In genomic region chr5:131389096-131389868, GRCh38 we compare ENCODE assay signal across 11 cellular contexts.
DNase-seq lines count a peak whose midpoint lies in the region; ATAC-seq, FAIRE-seq and TF ChIP-seq lines count a peak whose summit lies in the region.
"Had no signal": no experiment of that assay in that cellular context is flagged by ENCODE, and none has a peak within 500 bp of the region (broad histone marks: within the 10 kb centered on the region; RNA-seq: fewer than 3 reads in every experiment).

No MANE protein-coding gene starts in this region.

- no peaks in the 10 kb centered on the region for H3K27me3 ChIP-seq in CD8-positive, alpha-beta T cell (ENCODE audit: insufficient read depth, low read length)

- CTCF ChIA-PET in CD8-positive, alpha-beta T cell (lab: Charles Lee), result interaction anchor here (1.5 kb wide), 1 partner anchor 11 kb away, joined by 3 read pairs; no protein-coding TSS in a partner anchor

- H3K4me3 Mint-ChIP-seq in CD8-positive, alpha-beta T cell, result no peak overlapping the region
- no peak overlapping the region for H3K4me3 Mint-ChIP-seq in effector memory CD8-positive, alpha-beta T cell

- no peak for DNase-seq in CD8-positive, alpha-beta T cell
- DNase-seq in effector memory CD8-positive, alpha-beta T cell, result no peak
- DNase-seq in T-helper 9 cell, result no peak
- DNase-seq in AML-193 (lab: John Stamatoyannopoulos, UW), result no peak
- DNase-seq in iPS-NIHi11 (ENCODE audit: low spot score), result no peak
- no peak for DNase-seq in urothelium cell line (ENCODE audit: low spot score)
- DNase-seq: IMR-90, NCI-H1694 had no signal

- H3K27ac ChIP-seq in CD8-positive, alpha-beta T cell (ENCODE audit: low read depth, low read length), result no peak overlapping the region

- H3K4me3 ChIP-seq in CD8-positive, alpha-beta T cell (ENCODE audit: low read depth, low read length), result no peak overlapping the region

- peaks cover 92% of the 10 kb centered on the region for H3K36me3 Mint-ChIP-seq in CD8-positive, alpha-beta T cell
- H3K36me3 Mint-ChIP-seq in effector memory CD8-positive, alpha-beta T cell (ENCODE audit: insufficient read depth), result peaks cover 97% of the 10 kb centered on the region

- no peaks in the 10 kb centered on the region for H3K9me3 Mint-ChIP-seq in CD8-positive, alpha-beta T cell
- no peaks in the 10 kb centered on the region for H3K9me3 Mint-ChIP-seq in effector memory CD8-positive, alpha-beta T cell

- H3K4me1 ChIP-seq in CD8-positive, alpha-beta T cell (ENCODE audit: insufficient read depth, low read length), result peaks cover 65% of the 10 kb centered on the region

- ATAC-seq in CD8-positive, alpha-beta T cell, result no peak
- ATAC-seq in GM18520 (IDR thresholded peaks at IDR 0.05; ENCODE audit: unreplicated experiment) (peak; percentile 44), HG03520 (IDR thresholded peaks at IDR 0.05; ENCODE audit: unreplicated experiment) (peak; percentile 31)
- no peak for ATAC-seq in effector memory CD8-positive, alpha-beta T cell (replicated peaks)

- FAIRE-seq in urothelium cell line (lab: Jason Lieb, UNC), result no peak
- FAIRE-seq: islet of Langerhans had no signal

- intact Hi-C loops in CD8-positive, alpha-beta T cell (cut with DNase I, micrococcal nuclease), result loop anchor here in 1 of 2 experiments (5.0 kb wide), 1 partner anchor 177 kb away; no protein-coding TSS in a partner anchor

- H3K4me1 Mint-ChIP-seq in CD8-positive, alpha-beta T cell (ENCODE audit: low read depth), result peaks cover 84% of the 10 kb centered on the region
- H3K4me1 Mint-ChIP-seq in effector memory CD8-positive, alpha-beta T cell (ENCODE audit: low read depth in 2 of 2), result peaks cover 33 to 64% of the 10 kb centered on the region in 2 donors

- H3K9me3 ChIP-seq in CD8-positive, alpha-beta T cell (ENCODE audit: low read length), result no peaks in the 10 kb centered on the region

- no peaks in the 10 kb centered on the region for H3K27me3 Mint-ChIP-seq in CD8-positive, alpha-beta T cell (ENCODE audit: low read depth)
- no peaks in the 10 kb centered on the region for H3K27me3 Mint-ChIP-seq in effector memory CD8-positive, alpha-beta T cell

- POLR2A ChIA-PET in CD8-positive, alpha-beta T cell (lab: Charles Lee), result interaction anchor here (1.0 to 1.5 kb wide), 2 partner anchors 124 to 322 kb away, joined by 3 to 4 read pairs; no protein-coding TSS in a partner anchor

- peaks cover 67% of the 10 kb centered on the region for H3K36me3 ChIP-seq in CD8-positive, alpha-beta T cell (ENCODE audit: insufficient read depth, low read length)

- H3K27ac Mint-ChIP-seq in CD8-positive, alpha-beta T cell, result peak overlapping the region; percentile 53
- peak overlapping the region; percentile 89 to 92 for H3K27ac Mint-ChIP-seq in effector memory CD8-positive, alpha-beta T cell

- TF ChIP-seq CTCF in CD8-positive, alpha-beta T cell (IDR thresholded peaks at IDR 0.05), result no peak

Comparison
In these comparisons a context has a peak if more than half of its experiments do, and no peak if none do; other contexts are left out.
1. ATAC-seq: peak in GM18520 (single experiment) and HG03520 (single experiment); none in CD8-positive, alpha-beta T cell (single experiment) and effector memory CD8-positive, alpha-beta T cell (single experiment).